In genomic region chr12:49358548-49359141, GRCh38 we compare ENCODE assay signal across 9 cellular contexts. TPM values are rescaled to one million over a fixed set of nuclear protein-coding genes. Genes with fewer than 3 reads are reported as not detected.
DNase-seq lines count a peak whose midpoint lies in the region; ATAC-seq and TF ChIP-seq lines count a peak whose summit lies in the region.
"Had no signal": no experiment of that assay in that cellular context is flagged by ENCODE, and none has a peak within 500 bp of the region (broad histone marks: within the 10 kb centered on the region; RNA-seq: fewer than 3 reads in every experiment).

No MANE protein-coding gene starts in this region.

- no peaks in the 10 kb centered on the region for H3K36me3 Mint-ChIP-seq in T-cell

- no peak overlapping the region for H3K4me3 ChIP-seq in thoracic aorta
- H3K4me3 ChIP-seq: skin epidermis had no signal

- peaks cover 14 to 27% of the 10 kb centered on the region in 2 donors for H3K27me3 Mint-ChIP-seq in T-cell

- no peaks in the 10 kb centered on the region for H3K27me3 ChIP-seq in thoracic aorta (replicated peaks; ENCODE audit: insufficient read depth)

- H3K36me3 ChIP-seq in thoracic aorta: no peaks in the 10 kb centered on the region

- ATAC-seq in T-cell (replicated peaks in 1 of 4) (peak; percentile 83 to 98 (median 94)), thoracic aorta (ENCODE audit: insufficient number of reproducible peaks, low FRiP score, low read depth) (peak; percentile 59), HG03025 (IDR thresholded peaks at IDR 0.05; ENCODE audit: low FRiP score, unreplicated experiment) (no peak)

- H3K27ac ChIP-seq in thoracic aorta: no peak overlapping the region
- H3K27ac ChIP-seq: skin epidermis had no signal

- H3K27ac Mint-ChIP-seq in T-cell: no peak overlapping the region

- H3K4me1 ChIP-seq in thoracic aorta (ENCODE audit: control insufficient read depth in 1 of 2, low read depth in 2 of 2): peaks cover 0 to 11% of the 10 kb centered on the region in 2 donors

- H3K4me3 Mint-ChIP-seq in T-cell: no peak overlapping the region

- no peaks in the 10 kb centered on the region for H3K9me3 Mint-ChIP-seq in T-cell

- TF ChIP-seq CTCF in thoracic aorta (IDR thresholded peaks at IDR 0.05): peak; percentile 64

- POLR2A ChIA-PET in T-cell (lab: Charles Lee): interaction anchor here (0.5 to 1.1 kb wide), 5 partner anchors 11 to 311 kb away, joined by 3 to 8 read pairs (median 3); no protein-coding TSS in a partner anchor

- H3K9me3 ChIP-seq in thoracic aorta: no peaks in the 10 kb centered on the region

- CTCF ChIA-PET in T-cell (lab: Charles Lee): interaction anchor here (0.5 to 4.6 kb wide), 48 partner anchors 8 to 1616 kb away, joined by 3 to 209 read pairs (median 4); partner anchors contain the start of genes SPATS2 (in 2 of the 2), DNAJC22 (in 1 of the 2), PRPF40B (in 1 of the 2) and TROAP (in 1 of the 2)

- peaks cover 2 to 8% (median 5%) of the 10 kb centered on the region in 3 donors for H3K4me1 Mint-ChIP-seq in T-cell

- DNase-seq in COR-L47 (lab: John Stamatoyannopoulos, UW): peak; percentile 56
- DNase-seq in H4 (ENCODE audit: low spot score): peak; percentile 58
- DNase-seq in NCI-H2029 treated with DMSO at 0.1 percent for 48 hours (lab: John Stamatoyannopoulos, UW): peak; percentile 78
- peak in 27 of 34 experiments; percentile 35 to 65 (median 52) for DNase-seq in T-cell
- DNase-seq in cerebellar cortex (ENCODE audit: low spot score): peak; percentile 87
- peak; percentile 90 for DNase-seq in left kidney (ENCODE audit: low read depth, low spot score)
- DNase-seq in thoracic aorta (ENCODE audit: low spot score): no peak

RNA-seq across cellular contexts. Expression of gene SPATS2, which starts 8.6 kb away (rescaled TPM):
- 24.4 and 34.1 TPM in 2 replicates for total RNA-seq in H4 (2014; rRNA removed; shearing (Covaris generic))
- total RNA-seq in T-cell (10 to 100 TPM in 1 of 5 donors, 1 to 10 TPM in 4; 5.4 to 11.4 (median 7.4) TPM), thoracic aorta (10 to 100 TPM; 11.5 to 31.4 TPM)

RNA-seq across cellular contexts. Expression of gene DNAJC22, which starts 12.0 kb away (rescaled TPM):
- 14.3 TPM in 2 replicates for total RNA-seq in H4 (2014; rRNA removed; shearing (Covaris generic))
- total RNA-seq in T-cell: under 1 TPM in 1 of 5 donors, not detected in 4; 0.07 TPM
- total RNA-seq in thoracic aorta: 1 to 10 TPM in 1 of 2 donors, under 1 TPM in 1; 0.68 to 1.5 TPM

RNA-seq across cellular contexts. Expression of gene C1QL4, which starts 21.7 kb away (rescaled TPM):
- 2.6 and 3.8 TPM in 2 replicates for total RNA-seq in H4 (2014; rRNA removed; shearing (Covaris generic))
- not detected for total RNA-seq in T-cell
- total RNA-seq in thoracic aorta: not detected

RNA-seq across cellular contexts. Expression of gene TROAP, which starts 35.6 kb away (rescaled TPM):
- 39.8 and 56.9 TPM in 2 replicates for total RNA-seq in H4 (2014; rRNA removed; shearing (Covaris generic))
- 1 to 10 TPM in 4 of 5 donors, under 1 TPM in 1; 0.98 to 1.9 (median 1.3) TPM for total RNA-seq in T-cell
- under 1 TPM; 0.27 to 0.99 TPM for total RNA-seq in thoracic aorta
